Comparison of ENCODE assay signal across 14 cellular contexts in the genomic region with DNA sequence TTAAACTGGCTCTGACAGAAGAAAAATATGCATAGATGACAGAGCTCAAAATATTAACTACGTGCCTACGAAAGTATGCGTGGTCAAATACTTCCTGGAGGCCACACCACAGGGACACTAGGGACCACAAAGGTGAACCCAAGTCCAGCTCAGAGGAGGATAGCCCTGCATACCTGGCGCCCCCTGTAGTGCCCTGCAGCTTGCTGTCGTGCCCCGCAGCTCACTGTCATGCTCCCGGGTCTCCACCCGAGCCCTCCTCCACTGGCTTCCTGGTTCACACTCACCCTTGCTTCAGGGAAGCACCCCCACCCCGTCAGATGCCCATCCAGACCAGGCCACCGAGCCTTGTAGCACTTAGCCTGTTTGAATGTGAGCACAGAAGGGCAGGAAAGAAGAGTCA.
"Had no signal": no experiment of that assay in that cellular context is flagged by ENCODE, and none has a peak within 500 bp of the region (broad histone marks: within the 10 kb centered on the region; RNA-seq: fewer than 3 reads in every experiment).

No MANE protein-coding gene starts in this region.

- H3K9me3 Mint-ChIP-seq: activated naive CD4-positive, alpha-beta T cell treated with anti-CD3 and anti-CD28 coated beads, Interleukin-2, amount 50 U/mL, for 24 hours; memory B cell; nephron; stimulated activated naive CD8-positive, alpha-beta T cell treated with anti-CD3 and anti-CD28 coated beads, Interleukin-15, amount 100 ng/mL, for 72 hours had no signal

- H3K27ac ChIP-seq: esophagus squamous epithelium, heart left ventricle, left lung, testis had no signal

- H3K4me3 Mint-ChIP-seq: activated naive CD4-positive, alpha-beta T cell treated with anti-CD3 and anti-CD28 coated beads, Interleukin-2, amount 50 U/mL, for 24 hours; memory B cell; nephron; stimulated activated naive CD8-positive, alpha-beta T cell treated with anti-CD3 and anti-CD28 coated beads, Interleukin-15, amount 100 ng/mL, for 72 hours had no signal

- DNase-seq: activated CD4-positive, alpha-beta T cell treated with anti-CD3 and anti-CD28 coated beads, Interleukin-2, amount 50 U/mL, for 4 hours; activated CD4-positive, CD25-positive, alpha-beta regulatory T cell treated with anti-CD3 and anti-CD28 coated beads, Interleukin-2, amount 50 U/mL, for 72 hours; esophagus squamous epithelium; foreskin fibroblast; islet precursor cell; left lung; stimulated activated CD4-positive, alpha-beta T cell treated with anti-CD3 and anti-CD28 coated beads, Interleukin-2, amount 100 ng/mL, for 48 hours; stimulated activated CD8-positive, alpha-beta memory T cell treated with anti-CD3 and anti-CD28 coated beads, Interleukin-4, amount 100 ng/mL, for 48 hours; stimulated activated naive CD8-positive, alpha-beta T cell treated with anti-CD3 and anti-CD28 coated beads, Interleukin-15, amount 100 ng/mL, for 72 hours; testis had no signal

- H3K4me3 ChIP-seq: esophagus squamous epithelium, heart left ventricle, left lung, testis had no signal

- H3K9me3 ChIP-seq: esophagus squamous epithelium, heart left ventricle, left lung, testis had no signal

- H3K27ac Mint-ChIP-seq: activated naive CD4-positive, alpha-beta T cell treated with anti-CD3 and anti-CD28 coated beads, Interleukin-2, amount 50 U/mL, for 24 hours; nephron had no signal

- H3K4me1 ChIP-seq: left lung, testis had no signal

- H3K27me3 ChIP-seq: esophagus squamous epithelium, heart left ventricle, left lung, testis had no signal

- ATAC-seq: heart left ventricle; left lung; stimulated activated naive CD8-positive, alpha-beta T cell treated with anti-CD3 and anti-CD28 coated beads, Interleukin-15, amount 100 ng/mL, for 72 hours had no signal

- H3K4me1 Mint-ChIP-seq: nephron had no signal

- H3K27me3 Mint-ChIP-seq: activated naive CD4-positive, alpha-beta T cell treated with anti-CD3 and anti-CD28 coated beads, Interleukin-2, amount 50 U/mL, for 24 hours; memory B cell; stimulated activated naive CD8-positive, alpha-beta T cell treated with anti-CD3 and anti-CD28 coated beads, Interleukin-15, amount 100 ng/mL, for 72 hours had no signal
